11 cellular contexts compared by ENCODE assay signal in genomic region chr1:39508857-39509305, GRCh38. TPM values are rescaled to one million over a fixed set of nuclear protein-coding genes. Genes with fewer than 3 reads are reported as not detected.
DNase-seq lines count a peak whose midpoint lies in the region; ATAC-seq and TF ChIP-seq lines count a peak whose summit lies in the region.
"Had no signal": no experiment of that assay in that cellular context is flagged by ENCODE, and none has a peak within 500 bp of the region (broad histone marks: within the 10 kb centered on the region; RNA-seq: fewer than 3 reads in every experiment).

No MANE protein-coding gene starts in this region.

- no peaks in the 10 kb centered on the region for H4K20me1 ChIP-seq in SU-DHL-6 (ENCODE audit: low read depth, low read length)
- no peaks in the 10 kb centered on the region for H4K20me1 ChIP-seq in hepatocyte (ENCODE audit: insufficient read depth, poor library complexity, severe bottlenecking)

- peaks cover 4 to 20% (median 10%) of the 10 kb centered on the region in 4 donors for H3K4me1 Mint-ChIP-seq in naive thymus-derived CD8-positive, alpha-beta T cell

- ATAC-seq in GM18498 (IDR thresholded peaks at IDR 0.05; ENCODE audit: unreplicated experiment) (peak; percentile 23), HG02642 (IDR thresholded peaks at IDR 0.05; ENCODE audit: poor library complexity, unreplicated experiment) (peak; percentile 18), lower lobe of right lung (no peak)
- peak; percentile 17 to 37 for ATAC-seq in naive thymus-derived CD8-positive, alpha-beta T cell

- H3K27me3 ChIP-seq in SU-DHL-6 (ENCODE audit: low read length) (no peaks in the 10 kb centered on the region), hepatocyte (no peaks in the 10 kb centered on the region), lower lobe of right lung (ENCODE audit: low read depth) (no peaks in the 10 kb centered on the region)

- H3K36me3 ChIP-seq in SU-DHL-6 (ENCODE audit: low read length) (no peaks in the 10 kb centered on the region), hepatocyte (replicated peaks; ENCODE audit: insufficient read depth, low read depth) (no peaks in the 10 kb centered on the region), lower lobe of right lung (no peaks in the 10 kb centered on the region)

- POLR2A ChIA-PET in naive thymus-derived CD8-positive, alpha-beta T cell (lab: Charles Lee), result no interaction called here

- H3K4me1 ChIP-seq in hepatocyte (ENCODE audit: insufficient read depth), result no peaks in the 10 kb centered on the region
- H3K4me1 ChIP-seq in lower lobe of right lung, result peaks cover 11% of the 10 kb centered on the region

- H3K9me2 ChIP-seq in SU-DHL-6 (replicated peaks; ENCODE audit: insufficient read depth, low read length) (no peaks in the 10 kb centered on the region), hepatocyte (replicated peaks; ENCODE audit: insufficient read depth) (no peaks in the 10 kb centered on the region)

- H3K27ac Mint-ChIP-seq in naive thymus-derived CD8-positive, alpha-beta T cell, result peak overlapping the region in 2 of 10 donors; percentile 64 to 72

- no peak overlapping the region for H3K9ac ChIP-seq in SU-DHL-6 (ENCODE audit: low read length)

- peak overlapping the region; percentile 29 for H3K4me2 ChIP-seq in SU-DHL-6 (ENCODE audit: low read depth, low read length, poor library complexity, severe bottlenecking)
- no peak overlapping the region for H3K4me2 ChIP-seq in hepatocyte

- H3K27ac ChIP-seq in SU-DHL-6 (ENCODE audit: low read depth, low read length) (no peak overlapping the region), hepatocyte (no peak overlapping the region), lower lobe of right lung (no peak overlapping the region)

- no peak overlapping the region for H2AFZ ChIP-seq in SU-DHL-6 (ENCODE audit: low read depth, low read length, severe bottlenecking)
- no peak overlapping the region for H2AFZ ChIP-seq in hepatocyte

- WGBS in hepatocyte (ENCODE audit: low lambda C conversion rate, missing lambda C conversion rate), result 92% methylated on average over 11 of the region's 11 CpGs

- H3K9me3 ChIP-seq in SU-DHL-6 (ENCODE audit: insufficient read depth, low read length), result no peaks in the 10 kb centered on the region
- H3K9me3 ChIP-seq in hepatocyte (ENCODE audit: low read depth), result no peaks in the 10 kb centered on the region
- no peaks in the 10 kb centered on the region for H3K9me3 ChIP-seq in lower lobe of right lung

- intact Hi-C loops in lower lobe of right lung (cut with DNase I), result no loop called here

- peak overlapping the region in 4 of 10 donors; percentile 33 to 79 (median 72) for H3K4me3 Mint-ChIP-seq in naive thymus-derived CD8-positive, alpha-beta T cell

- no peaks in the 10 kb centered on the region for H3K27me3 Mint-ChIP-seq in naive thymus-derived CD8-positive, alpha-beta T cell

- no peaks in the 10 kb centered on the region for H3K9me3 Mint-ChIP-seq in naive thymus-derived CD8-positive, alpha-beta T cell

- no peak for TF ChIP-seq CTCF in SU-DHL-6 (IDR thresholded peaks at IDR 0.05; ENCODE audit: insufficient read depth, low read length, poor library complexity, severe bottlenecking)
- no peak for TF ChIP-seq CTCF in hepatocyte (IDR thresholded peaks at IDR 0.05; ENCODE audit: poor library complexity)
- TF ChIP-seq CTCF in lower lobe of right lung (IDR thresholded peaks at IDR 0.05), result no peak

- no peaks in the 10 kb centered on the region for H3K36me3 Mint-ChIP-seq in naive thymus-derived CD8-positive, alpha-beta T cell

- DNase-seq in naive thymus-derived CD8-positive, alpha-beta T cell, result no peak
- DNase-seq in effector CD4-positive, alpha-beta T cell, result no peak
- DNase-seq in hepatocyte (ENCODE audit: low spot score) (no peak), inferior parietal cortex (ENCODE audit: extremely low spot score) (no peak), lower lobe of right lung (no peak)
- DNase-seq: T1000 had no signal

- no peak overlapping the region for H3K4me3 ChIP-seq in SU-DHL-6 (ENCODE audit: insufficient read depth, low read length, poor library complexity, severe bottlenecking)
- H3K4me3 ChIP-seq in hepatocyte, result no peak overlapping the region
- H3K4me3 ChIP-seq in lower lobe of right lung, result no peak overlapping the region
- H3K4me3 ChIP-seq: K562 had no signal

- no peaks in the 10 kb centered on the region for H3F3A ChIP-seq in SU-DHL-6 (ENCODE audit: insufficient read depth)

- H3K79me2 ChIP-seq in SU-DHL-6 (ENCODE audit: insufficient read depth, low read length), result no peaks in the 10 kb centered on the region
- no peaks in the 10 kb centered on the region for H3K79me2 ChIP-seq in hepatocyte

RNA-seq across cellular contexts. Expression of gene BMP8A, which starts 17.4 kb away (rescaled TPM):
- not detected for total RNA-seq in naive thymus-derived CD8-positive, alpha-beta T cell
- polyA plus RNA-seq in naive thymus-derived CD8-positive, alpha-beta T cell, result not detected
- total RNA-seq in hepatocyte (1.4 and 2.8 TPM in 2 replicates), lower lobe of right lung (not detected)
- polyA plus RNA-seq in hepatocyte, result 0.91 and 1.2 TPM in 2 replicates
- total RNA-seq: subcutaneous adipose tissue had no signal

Comparison
In these comparisons a context has a peak if more than half of its experiments do, and no peak if none do; other contexts are left out.
1. ATAC-seq: peak in GM18498 (single experiment), HG02642 (single experiment) and naive thymus-derived CD8-positive, alpha-beta T cell (2 of 2); none in lower lobe of right lung (0 of 2).